12 cellular contexts compared by ENCODE assay signal in genomic region chr15:74056330-74056729, GRCh38. TPM values are rescaled to one million over a fixed set of nuclear protein-coding genes. Genes with fewer than 3 reads are reported as not detected.
DNase-seq lines count a peak whose midpoint lies in the region; ATAC-seq, FAIRE-seq and TF ChIP-seq lines count a peak whose summit lies in the region.
"Not testable (repeated sequence)": the region's sequence is repeated elsewhere in the genome, so short reads cannot be mapped to it uniquely, and the experiment has no call there.
"Had no signal": no experiment of that assay in that cellular context is flagged by ENCODE, and none has a peak within 500 bp of the region (broad histone marks: within the 10 kb centered on the region; RNA-seq: fewer than 3 reads in every experiment).

No MANE protein-coding gene starts in this region.

- not testable (repeated sequence) for DNase-seq in A549 (ENCODE audit: low read depth in 1 of 2, low spot score in 1 of 2); astrocyte (ENCODE audit: low read depth); stimulated activated effector memory CD8-positive, alpha-beta T cell treated with anti-CD3 and anti-CD28 coated beads, Interleukin-12 subunit alpha, Interleukin-12 subunit beta, amount 100 ng/mL, for 72 hours (ENCODE audit: low spot score in 2 of 2)
- peak; percentile 17 for DNase-seq in PC-3
- DNase-seq in activated CD4-positive, alpha-beta T cell treated with anti-CD3 and anti-CD28 coated beads for 36 hours, result peak; percentile 42
- DNase-seq in activated CD8-positive, alpha-beta T cell treated with anti-CD3 and anti-CD28 coated beads for 36 hours, result peak; percentile 16
- DNase-seq in activated naive CD4-positive, alpha-beta T cell treated with anti-CD3 and anti-CD28 coated beads for 36 hours, result peak; percentile 11
- peak; percentile 39 for DNase-seq in mesenteric fat pad (ENCODE audit: low spot score)

- TF ChIP-seq RAD21 in A549 (conservative IDR thresholded peaks at IDR 0.05 in 1 of 2, IDR thresholded peaks at IDR 0.05 in 1 of 2), result not testable (repeated sequence)

- not testable (repeated sequence) for ATAC-seq in A549; PC-3; activated CD8-positive, alpha-beta T cell treated with anti-CD3 and anti-CD28 coated beads for 36 hours
- peak; percentile 48 for ATAC-seq in activated CD4-positive, alpha-beta T cell treated with anti-CD3 and anti-CD28 coated beads for 36 hours
- peak; percentile 58 for ATAC-seq in stimulated activated effector memory CD8-positive, alpha-beta T cell treated with anti-CD3 and anti-CD28 coated beads, Interleukin-12 subunit alpha, Interleukin-12 subunit beta, amount 100 ng/mL, for 72 hours

- not testable (repeated sequence) for FAIRE-seq in A549 (lab: Jason Lieb, UNC); astrocyte (lab: Jason Lieb, UNC)

- not testable (repeated sequence) for H3K27ac ChIP-seq in A549; PC-3 (ENCODE audit: low read length); astrocyte (ENCODE audit: low read depth, low read length)

- TF ChIP-seq EP300 in A549 (IDR thresholded peaks at IDR 0.05), result not testable (repeated sequence)

- H3K36me3 Mint-ChIP-seq in activated CD4-positive, alpha-beta T cell treated with anti-CD3 and anti-CD28 coated beads for 36 hours (ENCODE audit: low read depth); activated CD8-positive, alpha-beta T cell treated with anti-CD3 and anti-CD28 coated beads for 36 hours (ENCODE audit: low read depth); activated naive CD4-positive, alpha-beta T cell treated with anti-CD3 and anti-CD28 coated beads for 36 hours (ENCODE audit: low read depth); astrocyte (ENCODE audit: low read depth, unreplicated experiment); stimulated activated effector memory CD8-positive, alpha-beta T cell treated with anti-CD3 and anti-CD28 coated beads, Interleukin-12 subunit alpha, Interleukin-12 subunit beta, amount 100 ng/mL, for 72 hours: not testable (repeated sequence)

- not testable (repeated sequence) for H2AFZ ChIP-seq in PC-3 (ENCODE audit: low read length); astrocyte (ENCODE audit: low read depth, low read length)

- H3K79me2 ChIP-seq in PC-3 (ENCODE audit: low read length); astrocyte (ENCODE audit: insufficient read depth, low read length): not testable (repeated sequence)

- H3K36me3 ChIP-seq in PC-3 (ENCODE audit: low read depth, low read length); astrocyte (ENCODE audit: insufficient read depth, low read length): not testable (repeated sequence)

- not testable (repeated sequence) for H3K9me2 ChIP-seq in PC-3 (replicated peaks; ENCODE audit: low read length)

- peaks cover 14% of the 10 kb centered on the region for H3K4me1 Mint-ChIP-seq in activated CD4-positive, alpha-beta T cell treated with anti-CD3 and anti-CD28 coated beads for 36 hours
- peaks cover 21% of the 10 kb centered on the region for H3K4me1 Mint-ChIP-seq in activated CD8-positive, alpha-beta T cell treated with anti-CD3 and anti-CD28 coated beads for 36 hours (ENCODE audit: low read depth)
- H3K4me1 Mint-ChIP-seq in activated naive CD4-positive, alpha-beta T cell treated with anti-CD3 and anti-CD28 coated beads for 36 hours (ENCODE audit: low read depth), result peaks cover 13% of the 10 kb centered on the region
- H3K4me1 Mint-ChIP-seq in astrocyte (ENCODE audit: low read depth, unreplicated experiment), result not testable (repeated sequence)
- peaks cover 23% of the 10 kb centered on the region for H3K4me1 Mint-ChIP-seq in stimulated activated effector memory CD8-positive, alpha-beta T cell treated with anti-CD3 and anti-CD28 coated beads, Interleukin-12 subunit alpha, Interleukin-12 subunit beta, amount 100 ng/mL, for 72 hours

- not testable (repeated sequence) for H3K27me3 Mint-ChIP-seq in activated CD4-positive, alpha-beta T cell treated with anti-CD3 and anti-CD28 coated beads for 36 hours; activated CD8-positive, alpha-beta T cell treated with anti-CD3 and anti-CD28 coated beads for 36 hours; activated naive CD4-positive, alpha-beta T cell treated with anti-CD3 and anti-CD28 coated beads for 36 hours (ENCODE audit: low read depth)
- H3K27me3 Mint-ChIP-seq in astrocyte (ENCODE audit: low read depth, unreplicated experiment), result peaks cover 24% of the 10 kb centered on the region

- not testable (repeated sequence) for H4K20me1 ChIP-seq in PC-3 (ENCODE audit: low read length); astrocyte (ENCODE audit: insufficient read depth, low read length)

- H3K9me3 ChIP-seq in A549; PC-3 (ENCODE audit: low read length); astrocyte (ENCODE audit: insufficient read depth, low read depth, low read length): not testable (repeated sequence)

- not testable (repeated sequence) for H3K4me3 Mint-ChIP-seq in activated CD4-positive, alpha-beta T cell treated with anti-CD3 and anti-CD28 coated beads for 36 hours; activated CD8-positive, alpha-beta T cell treated with anti-CD3 and anti-CD28 coated beads for 36 hours; activated naive CD4-positive, alpha-beta T cell treated with anti-CD3 and anti-CD28 coated beads for 36 hours; astrocyte (ENCODE audit: unreplicated experiment); stimulated activated effector memory CD8-positive, alpha-beta T cell treated with anti-CD3 and anti-CD28 coated beads, Interleukin-12 subunit alpha, Interleukin-12 subunit beta, amount 100 ng/mL, for 72 hours

- not testable (repeated sequence) for TF ChIP-seq CTCF in A549 (IDR thresholded peaks at IDR 0.05); PC-3 (conservative IDR thresholded peaks at IDR 0.05; ENCODE audit: low read depth, low read length); activated CD8-positive, alpha-beta T cell treated with anti-CD3 and anti-CD28 coated beads for 36 hours (IDR thresholded peaks at IDR 0.05); astrocyte (IDR thresholded peaks at IDR 0.05; ENCODE audit: insufficient read depth, low read depth, low read length)

- not testable (repeated sequence) for H3K27me3 ChIP-seq in PC-3 (ENCODE audit: low read length); astrocyte (ENCODE audit: insufficient read depth, low read length)

- not testable (repeated sequence) for H3K27ac Mint-ChIP-seq in activated CD4-positive, alpha-beta T cell treated with anti-CD3 and anti-CD28 coated beads for 36 hours; activated CD8-positive, alpha-beta T cell treated with anti-CD3 and anti-CD28 coated beads for 36 hours; activated naive CD4-positive, alpha-beta T cell treated with anti-CD3 and anti-CD28 coated beads for 36 hours; stimulated activated effector memory CD8-positive, alpha-beta T cell treated with anti-CD3 and anti-CD28 coated beads, Interleukin-12 subunit alpha, Interleukin-12 subunit beta, amount 100 ng/mL, for 72 hours
- peak overlapping the region; percentile 47 for H3K27ac Mint-ChIP-seq in astrocyte (ENCODE audit: unreplicated experiment)

- WGBS in A549 (ENCODE audit: missing lambda C conversion rate), result 87% methylated on average over 5 of the region's 5 CpGs

- CTCF ChIA-PET in A549 (lab: Yijun Ruan, JAX), result interaction anchor here (0.8 to 9.8 kb wide), 4 partner anchors 9 to 265 kb away, joined by 4 to 98 read pairs (median 48); no protein-coding TSS in a partner anchor
- CTCF ChIA-PET in PC-3 (lab: Charles Lee); activated CD8-positive, alpha-beta T cell treated with anti-CD3 and anti-CD28 coated beads for 36 hours (lab: Charles Lee); activated naive CD4-positive, alpha-beta T cell treated with anti-CD3 and anti-CD28 coated beads for 36 hours (lab: Charles Lee): not testable (repeated sequence)
- CTCF ChIA-PET in activated CD4-positive, alpha-beta T cell treated with anti-CD3 and anti-CD28 coated beads for 36 hours (lab: Charles Lee), result interaction anchor here (0.6 to 1.2 kb wide), 4 partner anchors 9 to 266 kb away, joined by 3 to 5 read pairs (median 4); no protein-coding TSS in a partner anchor

- intact Hi-C loops in PC-3 (cut with micrococcal nuclease); activated CD8-positive, alpha-beta T cell treated with anti-CD3 and anti-CD28 coated beads for 36 hours (cut with micrococcal nuclease); activated naive CD4-positive, alpha-beta T cell treated with anti-CD3 and anti-CD28 coated beads for 36 hours (cut with micrococcal nuclease): not testable (repeated sequence)
- intact Hi-C loops in activated CD4-positive, alpha-beta T cell treated with anti-CD3 and anti-CD28 coated beads for 36 hours (cut with DNase I, micrococcal nuclease), result loop anchor here in 1 of 2 experiments (10.0 kb wide), 1 partner anchor 248 kb away; no protein-coding TSS in a partner anchor

- H3K9me3 Mint-ChIP-seq in activated CD4-positive, alpha-beta T cell treated with anti-CD3 and anti-CD28 coated beads for 36 hours (ENCODE audit: low read depth); activated CD8-positive, alpha-beta T cell treated with anti-CD3 and anti-CD28 coated beads for 36 hours; activated naive CD4-positive, alpha-beta T cell treated with anti-CD3 and anti-CD28 coated beads for 36 hours; astrocyte (ENCODE audit: unreplicated experiment); stimulated activated effector memory CD8-positive, alpha-beta T cell treated with anti-CD3 and anti-CD28 coated beads, Interleukin-12 subunit alpha, Interleukin-12 subunit beta, amount 100 ng/mL, for 72 hours: not testable (repeated sequence)

- not testable (repeated sequence) for BruUV-seq in PC-3 (replicated peaks; lab: Mats Ljungman, UMichigan)

- H3K4me1 ChIP-seq in A549, result peaks cover 12% of the 10 kb centered on the region; the same call in 1 of the 3 replicates
- not testable (repeated sequence) for H3K4me1 ChIP-seq in PC-3 (ENCODE audit: insufficient read depth, low read length); astrocyte (ENCODE audit: insufficient read depth, low read length)

- H3K4me2 ChIP-seq in A549; PC-3 (ENCODE audit: low read length); astrocyte (ENCODE audit: low read length): not testable (repeated sequence)

- not testable (repeated sequence) for TF ChIP-seq POLR2A in A549 (IDR thresholded peaks at IDR 0.05; ENCODE audit: low read length)

- H3K9ac ChIP-seq in PC-3 (ENCODE audit: low read length); astrocyte (ENCODE audit: low read length): not testable (repeated sequence)

- H3F3A ChIP-seq in PC-3 (ENCODE audit: low read length, unreplicated experiment), result not testable (repeated sequence)

- not testable (repeated sequence) for H3K4me3 ChIP-seq in A549; PC-3 (ENCODE audit: low read length); astrocyte (ENCODE audit: insufficient read depth, low read depth, low read length)

- POLR2A ChIA-PET in A549 (lab: Yijun Ruan, JAX); PC-3 (lab: Charles Lee; ENCODE audit: unreplicated experiment); activated CD4-positive, alpha-beta T cell treated with anti-CD3 and anti-CD28 coated beads for 36 hours (lab: Charles Lee); activated CD8-positive, alpha-beta T cell treated with anti-CD3 and anti-CD28 coated beads for 36 hours (lab: Charles Lee): not testable (repeated sequence)

RNA-seq across cellular contexts. Expression of gene GOLGA6A, which starts 26.0 kb away (rescaled TPM):
- polyA plus RNA-seq in A549 (2011; rRNA removed) (0.03 and 0.07 TPM in 2 replicates), A549 (2017; fragmentation: RNase III; extraction: RNeasy Plus Mini Kit Qiagen cat#74134 plus additional on column Dnase treatment) (0.05 TPM in 1 of 3 replicates, not detected in the others)
- polyA plus RNA-seq in A549 (2012; cell fraction: cytosol; rRNA removed), result 0.01 TPM in 1 of 2 replicates, not detected in the other
- 0.01 and 0.09 TPM in 2 replicates for polyA plus RNA-seq in A549 (2012; cell fraction: nucleus; rRNA removed)
- polyA minus RNA-seq in A549 (2011; rRNA and poly(A)+ RNA removed), result not detected in 2 replicates
- total RNA-seq in PC-3 (2014; rRNA removed) (not detected in 2 replicates), astrocyte (0.30 and 0.31 TPM in 2 replicates), mesenteric fat pad (not detected)
- total RNA-seq in activated CD4-positive, alpha-beta T cell treated with anti-CD3 and anti-CD28 coated beads for 36 hours, result not detected
- not detected for total RNA-seq in activated CD8-positive, alpha-beta T cell treated with anti-CD3 and anti-CD28 coated beads for 36 hours
- total RNA-seq in activated naive CD4-positive, alpha-beta T cell treated with anti-CD3 and anti-CD28 coated beads for 36 hours, result under 1 TPM; 0.14 to 0.84 TPM
- total RNA-seq: G401, H4 had no signal
- polyA plus RNA-seq: CD14-positive monocyte; CD8-positive, alpha-beta memory T cell had no signal
